17 cellular contexts compared by ENCODE assay signal in the genomic region with DNA sequence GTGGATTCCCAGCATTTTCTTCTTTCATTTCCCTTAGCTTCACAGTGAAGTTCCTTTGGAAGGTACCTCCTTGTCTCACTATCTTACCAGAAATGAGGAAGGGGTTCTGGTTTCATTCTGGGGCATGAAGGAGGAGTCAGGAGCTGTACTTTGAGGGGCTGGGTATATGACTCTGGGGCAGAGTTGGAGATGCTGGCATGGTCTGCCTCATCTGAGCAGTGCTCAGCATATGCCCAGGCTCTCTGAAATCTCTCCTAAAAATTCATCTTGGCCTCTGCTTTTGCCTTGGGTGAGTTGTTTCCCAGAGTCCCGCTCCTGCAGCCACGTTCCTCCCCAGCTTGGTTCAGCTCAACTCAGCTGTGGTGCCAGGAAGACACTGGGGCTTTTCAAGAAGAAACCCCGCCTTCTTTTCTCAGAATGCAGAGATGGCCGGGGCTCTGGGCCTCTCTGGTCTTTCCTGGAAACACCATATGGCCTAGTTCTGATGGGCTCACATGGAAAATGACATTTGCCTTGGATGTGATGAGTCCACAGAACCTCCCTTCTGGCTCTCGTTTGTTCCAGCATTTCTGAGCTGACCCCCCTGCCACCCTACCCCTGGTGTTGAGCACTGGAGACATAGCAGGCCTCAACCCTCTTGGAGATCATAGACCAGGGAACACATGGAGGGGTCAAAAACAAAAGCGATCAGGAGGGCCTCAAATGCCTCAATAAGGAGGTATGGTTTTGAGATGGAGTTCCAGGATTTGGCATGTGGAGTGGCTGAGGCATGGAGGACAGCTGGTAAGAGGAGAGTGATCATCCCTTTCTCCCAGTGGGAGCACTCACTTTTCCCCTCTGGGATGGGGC. TPM values are rescaled to one million over a fixed set of nuclear protein-coding genes. Genes with fewer than 3 reads are reported as not detected.
DNase-seq lines count a peak whose midpoint lies in the region; ATAC-seq and TF ChIP-seq lines count a peak whose summit lies in the region.
"Had no signal": no experiment of that assay in that cellular context is flagged by ENCODE, and none has a peak within 500 bp of the region (broad histone marks: within the 10 kb centered on the region; RNA-seq: fewer than 3 reads in every experiment).

No MANE protein-coding gene starts in this region.

- H3K4me1 ChIP-seq in suprapubic skin (peaks cover 2% of the 10 kb centered on the region), mesendoderm (ENCODE audit: control insufficient read depth, low read depth, low read length) (no peaks in the 10 kb centered on the region), uterus (no peaks in the 10 kb centered on the region)
- H3K4me1 ChIP-seq: parathyroid adenoma had no signal

- H3K4me2 ChIP-seq in mesendoderm (ENCODE audit: low read length), result no peak overlapping the region
- H3K4me2 ChIP-seq: SK-N-SH had no signal

- WGBS in suprapubic skin, result 91% methylated on average over 6 of the region's 6 CpGs
- WGBS in mesendoderm (ENCODE audit: extremely low coverage, insufficient coverage, low lambda C conversion rate), result no CpG with 5 or more reads among the region's 6 CpGs

- H3K27ac ChIP-seq in suprapubic skin (no peak overlapping the region), mesendoderm (ENCODE audit: low read depth, low read length) (no peak overlapping the region), uterus (no peak overlapping the region)
- H3K27ac ChIP-seq: parathyroid adenoma had no signal

- TF ChIP-seq CTCF in suprapubic skin (IDR thresholded peaks at IDR 0.05) (no peak), uterus (IDR thresholded peaks at IDR 0.05) (no peak)

- no peaks in the 10 kb centered on the region for H3K9me3 Mint-ChIP-seq in activated CD4-positive, alpha-beta memory T cell treated with anti-CD3 and anti-CD28 coated beads for 36 hours
- H3K9me3 Mint-ChIP-seq in central memory CD8-positive, alpha-beta T cell, result no peaks in the 10 kb centered on the region
- H3K9me3 Mint-ChIP-seq: type B pancreatic cell had no signal

- H2BK5ac ChIP-seq in mesendoderm (ENCODE audit: low read length), result no peak overlapping the region

- H4K5ac ChIP-seq in mesendoderm (ENCODE audit: low read length), result no peak overlapping the region

- DNase-seq in stimulated activated CD4-positive, alpha-beta T cell treated with anti-CD3 and anti-CD28 coated beads, Interleukin-1b, Interleukin-23, amount 100 ng/mL, for 48 hours, result peak; percentile 23
- no peak for DNase-seq in stimulated activated CD4-positive, alpha-beta T cell treated with anti-CD3 and anti-CD28 coated beads, Interleukin-4, amount 100 ng/mL, for 4 hours
- peak; percentile 74 for DNase-seq in activated CD4-positive, alpha-beta memory T cell treated with anti-CD3 and anti-CD28 coated beads for 36 hours
- DNase-seq in central memory CD8-positive, alpha-beta T cell (ENCODE audit: low spot score in 2 of 2), result no peak
- DNase-seq in suprapubic skin (ENCODE audit: low spot score in 2 of 2) (no peak), mesendoderm (no peak), uterus (no peak)
- DNase-seq: EL, foreskin fibroblast, midbrain, NCI-H1048, NCI-H2227 treated with DMSO at 0.1 percent for 48 hours, SK-N-SH, spleen had no signal

- H3K27me3 Mint-ChIP-seq in activated CD4-positive, alpha-beta memory T cell treated with anti-CD3 and anti-CD28 coated beads for 36 hours, result no peaks in the 10 kb centered on the region
- no peaks in the 10 kb centered on the region for H3K27me3 Mint-ChIP-seq in central memory CD8-positive, alpha-beta T cell

- H3K36me3 ChIP-seq in suprapubic skin (no peaks in the 10 kb centered on the region), mesendoderm (ENCODE audit: control insufficient read depth, insufficient read depth, low read length) (no peaks in the 10 kb centered on the region), uterus (no peaks in the 10 kb centered on the region)
- H3K36me3 ChIP-seq: spleen had no signal

- H3K4me3 Mint-ChIP-seq in activated CD4-positive, alpha-beta memory T cell treated with anti-CD3 and anti-CD28 coated beads for 36 hours, result peak overlapping the region; percentile 27
- peak overlapping the region; percentile 55 for H3K4me3 Mint-ChIP-seq in central memory CD8-positive, alpha-beta T cell
- H3K4me3 Mint-ChIP-seq: type B pancreatic cell had no signal

- no peak overlapping the region for H3K4ac ChIP-seq in mesendoderm (ENCODE audit: low read depth, low read length)

- TF ChIP-seq EP300 in suprapubic skin (IDR thresholded peaks at IDR 0.05), result no peak

- no peak for ATAC-seq in central memory CD8-positive, alpha-beta T cell (replicated peaks; ENCODE audit: extremely low read depth, poor library complexity, severe bottlenecking)
- ATAC-seq in HG03469 (IDR thresholded peaks at IDR 0.05; ENCODE audit: unreplicated experiment), result no peak

- no peaks in the 10 kb centered on the region for H3K27me3 ChIP-seq in suprapubic skin
- no peaks in the 10 kb centered on the region for H3K27me3 ChIP-seq in mesendoderm (ENCODE audit: insufficient read depth, low read length, poor library complexity)
- no peaks in the 10 kb centered on the region for H3K27me3 ChIP-seq in uterus
- H3K27me3 ChIP-seq: spleen had no signal

- no peak overlapping the region for H3K18ac ChIP-seq in mesendoderm (ENCODE audit: low read length)

- peaks cover 29% of the 10 kb centered on the region for H3K4me1 Mint-ChIP-seq in activated CD4-positive, alpha-beta memory T cell treated with anti-CD3 and anti-CD28 coated beads for 36 hours (ENCODE audit: low read depth)
- peaks cover 50% of the 10 kb centered on the region for H3K4me1 Mint-ChIP-seq in central memory CD8-positive, alpha-beta T cell

- H3K79me1 ChIP-seq in mesendoderm (ENCODE audit: low read length), result no peaks in the 10 kb centered on the region

- H3K9ac ChIP-seq in mesendoderm (ENCODE audit: low read length), result no peak overlapping the region
- H3K9ac ChIP-seq: parathyroid adenoma, SK-N-SH had no signal

- no peaks in the 10 kb centered on the region for H3K36me3 Mint-ChIP-seq in activated CD4-positive, alpha-beta memory T cell treated with anti-CD3 and anti-CD28 coated beads for 36 hours
- H3K36me3 Mint-ChIP-seq in central memory CD8-positive, alpha-beta T cell (ENCODE audit: insufficient read depth), result peaks cover 2% of the 10 kb centered on the region
- H3K36me3 Mint-ChIP-seq: type B pancreatic cell had no signal

- no peak overlapping the region for H2BK15ac ChIP-seq in mesendoderm (replicated peaks; ENCODE audit: low read depth)

- peak overlapping the region; percentile 90 for H3K27ac Mint-ChIP-seq in activated CD4-positive, alpha-beta memory T cell treated with anti-CD3 and anti-CD28 coated beads for 36 hours
- peak overlapping the region; percentile 38 for H3K27ac Mint-ChIP-seq in central memory CD8-positive, alpha-beta T cell (ENCODE audit: low read depth)
- H3K27ac Mint-ChIP-seq: type B pancreatic cell had no signal

- no peak overlapping the region for H3K23ac ChIP-seq in mesendoderm (ENCODE audit: low read length)

- intact Hi-C loops in activated CD4-positive, alpha-beta memory T cell treated with anti-CD3 and anti-CD28 coated beads for 36 hours (cut with micrococcal nuclease), result loop anchor here (1.0 kb wide), 2 partner anchors 11 to 36 kb away; no protein-coding TSS in a partner anchor
- intact Hi-C loops in uterus (cut with DNase I; ENCODE audit: low total_unique reads), result no loop called here

- no peaks in the 10 kb centered on the region for H3K79me2 ChIP-seq in mesendoderm (ENCODE audit: control insufficient read depth, insufficient read depth, low read length)
- H3K79me2 ChIP-seq: parathyroid adenoma had no signal

- no peak overlapping the region for H4K8ac ChIP-seq in mesendoderm (ENCODE audit: low read depth, low read length)

- CTCF ChIA-PET in activated CD4-positive, alpha-beta memory T cell treated with anti-CD3 and anti-CD28 coated beads for 36 hours (lab: Charles Lee), result interaction anchor here (1.0 to 1.9 kb wide), 5 partner anchors 11 to 94 kb away, joined by 3 to 7 read pairs (median 4); partner anchors contain the start of gene TGFBR1

- H2BK120ac ChIP-seq in mesendoderm (ENCODE audit: low read depth, low read length), result no peak overlapping the region

- no peak overlapping the region for H3K56ac ChIP-seq in mesendoderm (ENCODE audit: low read length)

- POLR2A ChIA-PET in activated CD4-positive, alpha-beta memory T cell treated with anti-CD3 and anti-CD28 coated beads for 36 hours (lab: Charles Lee), result interaction anchor here (1.7 to 2.7 kb wide), 2 partner anchors 11 to 38 kb away, joined by 4 to 11 read pairs; partner anchors contain the start of gene TGFBR1

- TF ChIP-seq POLR2A in suprapubic skin (IDR thresholded peaks at IDR 0.05) (no peak), uterus (IDR thresholded peaks at IDR 0.05) (no peak)

- H2AK5ac ChIP-seq in mesendoderm (ENCODE audit: low read length), result no peak overlapping the region

- H3K4me3 ChIP-seq in suprapubic skin (no peak overlapping the region), mesendoderm (ENCODE audit: low read length) (no peak overlapping the region), uterus (no peak overlapping the region)
- H3K4me3 ChIP-seq: spleen had no signal

- no peaks in the 10 kb centered on the region for H3K9me3 ChIP-seq in suprapubic skin
- no peaks in the 10 kb centered on the region for H3K9me3 ChIP-seq in uterus
- H3K9me3 ChIP-seq: SK-N-SH had no signal

RNA-seq across cellular contexts. Expression of gene TGFBR1, which starts 12.0 kb away (rescaled TPM):
- 10 to 100 TPM; 25.4 to 26.3 TPM for total RNA-seq in activated CD4-positive, alpha-beta memory T cell treated with anti-CD3 and anti-CD28 coated beads for 36 hours
- total RNA-seq in suprapubic skin (10 to 100 TPM; 11.3 to 19.8 (median 14.7) TPM), uterus (100 to 1,000 TPM in 1 of 4 donors, 10 to 100 TPM in 3; 27.1 to 101 (median 41.3) TPM)
- 21.7 TPM for polyA plus RNA-seq in mesendoderm (2013, experiment 1 of 2)
- polyA plus RNA-seq in mesendoderm (2013, experiment 2 of 2), result 21.0 TPM

Comparison
In these comparisons a context has a peak if more than half of its experiments do, and no peak if none do; other contexts are left out.
1. DNase-seq: peak in stimulated activated CD4-positive, alpha-beta T cell treated with anti-CD3 and anti-CD28 coated beads, Interleukin-1b, Interleukin-23, amount 100 ng/mL, for 48 hours (single experiment) and activated CD4-positive, alpha-beta memory T cell treated with anti-CD3 and anti-CD28 coated beads for 36 hours (single experiment); none in stimulated activated CD4-positive, alpha-beta T cell treated with anti-CD3 and anti-CD28 coated beads, Interleukin-4, amount 100 ng/mL, for 4 hours (0 of 2), central memory CD8-positive, alpha-beta T cell (0 of 2), suprapubic skin (0 of 2), mesendoderm (single experiment) and uterus (0 of 2).